ENCODE assay signal across 1 cellular context in genomic region chr15:35182841-35183479, GRCh38.
TF ChIP-seq lines count a peak whose summit lies in the region.

No MANE protein-coding gene starts in this region.

TF ChIP-seq in HepG2, 621 proteins besides CTCF, POLR2A, EP300 and RAD21 (continued from another document):
- TF ChIP-seq ZBTB25 (CRISPR knock-in tag; IDR thresholded peaks at IDR 0.05), result no peak
- no peak for TF ChIP-seq IKZF4 (CRISPR knock-in tag; IDR thresholded peaks at IDR 0.05; ENCODE audit: borderline replicate concordance, low read depth, not compliant biosample characterization)
- TF ChIP-seq ZNF562 (CRISPR knock-in tag; IDR thresholded peaks at IDR 0.05; ENCODE audit: borderline replicate concordance), result no peak
- no peak for TF ChIP-seq CERS6 (CRISPR knock-in tag; IDR thresholded peaks at IDR 0.05)
